In genomic region chr5:142281012-142281374, GRCh38 we compare ENCODE assay signal across 20 cellular contexts. TPM values are rescaled to one million over a fixed set of nuclear protein-coding genes. Genes with fewer than 3 reads are reported as not detected.
DNase-seq lines count a peak whose midpoint lies in the region; ATAC-seq, FAIRE-seq and TF ChIP-seq lines count a peak whose summit lies in the region.
"Had no signal": no experiment of that assay in that cellular context is flagged by ENCODE, and none has a peak within 500 bp of the region (broad histone marks: within the 10 kb centered on the region; RNA-seq: fewer than 3 reads in every experiment).

No MANE protein-coding gene starts in this region.

- CTCF ChIA-PET in HEK293 (lab: Yijun Ruan, JAX): interaction anchor here (0.8 kb wide), 1 partner anchor 15 kb away, joined by 3 read pairs; no protein-coding TSS in a partner anchor
- CTCF ChIA-PET in endothelial cell of umbilical vein (lab: Charles Lee): interaction anchor here (1.3 to 2.5 kb wide), 5 partner anchors 10 to 47 kb away, joined by 3 to 11 read pairs (median 7); no protein-coding TSS in a partner anchor

- ATAC-seq in left lobe of liver: peak; percentile 34
- ATAC-seq: activated CD4-positive, CD25-positive, alpha-beta regulatory T cell treated with anti-CD3 and anti-CD28 coated beads, Interleukin-2, amount 50 U/mL, for 24 hours; foreskin keratinocyte; T-helper 17 cell had no signal

- H3K27me3 Mint-ChIP-seq in progenitor cell of endocrine pancreas (no peaks in the 10 kb centered on the region), osteocyte (ENCODE audit: unreplicated experiment) (no peaks in the 10 kb centered on the region)
- H3K27me3 Mint-ChIP-seq: T-helper 17 cell had no signal

- H3K79me2 ChIP-seq in endothelial cell of umbilical vein (ENCODE audit: control insufficient read depth, insufficient read depth, low read length): no peaks in the 10 kb centered on the region

- H3K27me3 ChIP-seq in endothelial cell of umbilical vein (ENCODE audit: control insufficient read depth in 2 of 2, insufficient read depth in 2 of 2, low read length in 2 of 2): no peaks in the 10 kb centered on the region
- H3K27me3 ChIP-seq: foreskin keratinocyte had no signal

- H3K9me1 ChIP-seq in endothelial cell of umbilical vein (replicated peaks; ENCODE audit: control insufficient read depth, extremely low read depth, insufficient read depth, low read length): no peaks in the 10 kb centered on the region

- no peak overlapping the region for H3K9ac ChIP-seq in endothelial cell of umbilical vein (replicated peaks; ENCODE audit: extremely low read depth, insufficient read depth, low read length)

- dilution Hi-C loops in endothelial cell of umbilical vein (cut with MboI; ENCODE audit: extremely low pct_ligation_motif_present, low sequenced_read_pairs): no loop called here

- H3K36me3 ChIP-seq in HEK293 (ENCODE audit: control insufficient read depth in 2 of 2, insufficient read depth in 1 of 2, low read length in 2 of 2): no peaks in the 10 kb centered on the region
- H3K36me3 ChIP-seq in endothelial cell of umbilical vein (ENCODE audit: control insufficient read depth in 2 of 2, extremely low read depth in 1 of 2, insufficient read depth in 2 of 2, low read length in 2 of 2): no peaks in the 10 kb centered on the region
- H3K36me3 ChIP-seq: thoracic aorta had no signal

- H3K9me3 Mint-ChIP-seq in progenitor cell of endocrine pancreas (ENCODE audit: low read depth) (no peaks in the 10 kb centered on the region), osteocyte (ENCODE audit: unreplicated experiment) (no peaks in the 10 kb centered on the region)
- H3K9me3 Mint-ChIP-seq: naive B cell had no signal

- no peak overlapping the region for H2AFZ ChIP-seq in endothelial cell of umbilical vein (ENCODE audit: low read depth, low read length)

- H3K4me3 Mint-ChIP-seq in progenitor cell of endocrine pancreas (ENCODE audit: low read depth): no peak overlapping the region
- no peak overlapping the region for H3K4me3 Mint-ChIP-seq in osteocyte (ENCODE audit: unreplicated experiment)
- H3K4me3 Mint-ChIP-seq: naive B cell, T-helper 17 cell had no signal

- TF ChIP-seq CTCF in HEK293 (tag by site-specific recombination; IDR thresholded peaks at IDR 0.05) (no peak), endothelial cell of umbilical vein (IDR thresholded peaks at IDR 0.05; ENCODE audit: extremely low read depth in 1 of 2, insufficient read depth in 1 of 2, low read depth in 1 of 2, low read length in 2 of 2) (no peak), progenitor cell of endocrine pancreas (IDR thresholded peaks at IDR 0.05; ENCODE audit: unreplicated experiment) (no peak), osteocyte (IDR thresholded peaks at IDR 0.05) (no peak)

- H3K36me3 Mint-ChIP-seq in progenitor cell of endocrine pancreas (ENCODE audit: insufficient read depth): no peaks in the 10 kb centered on the region
- H3K36me3 Mint-ChIP-seq in osteocyte (ENCODE audit: unreplicated experiment): no peaks in the 10 kb centered on the region
- H3K36me3 Mint-ChIP-seq: naive B cell had no signal

- no peak for FAIRE-seq in endothelial cell of umbilical vein (lab: Jason Lieb, UNC)
- FAIRE-seq: G401.6 had no signal

- POLR2A ChIA-PET in HEK293 (lab: Yijun Ruan, JAX): interaction anchor here (1.9 to 2.8 kb wide), 2 partner anchors 9 to 43 kb away, joined by 5 to 9 read pairs; partner anchors contain the start of gene SPRY4
- POLR2A ChIA-PET in endothelial cell of umbilical vein (lab: Charles Lee): interaction anchor here (0.6 kb wide), 1 partner anchor 158 kb away, joined by 6 read pairs; no protein-coding TSS in a partner anchor

- peaks cover 31% of the 10 kb centered on the region for H3K4me1 Mint-ChIP-seq in progenitor cell of endocrine pancreas (ENCODE audit: low read depth)
- H3K4me1 Mint-ChIP-seq in osteocyte (ENCODE audit: unreplicated experiment): peaks cover 16% of the 10 kb centered on the region

- intact Hi-C loops in endothelial cell of umbilical vein (cut with micrococcal nuclease): loop anchor here (2.0 kb wide), 1 partner anchor 58 kb away; no protein-coding TSS in a partner anchor

- H3K9me3 ChIP-seq in HEK293 (ENCODE audit: control insufficient read depth, insufficient read depth, low read depth, low read length) (no peaks in the 10 kb centered on the region), endothelial cell of umbilical vein (replicated peaks; ENCODE audit: control insufficient read depth, insufficient read depth, low read length) (no peaks in the 10 kb centered on the region)
- H3K9me3 ChIP-seq: thoracic aorta had no signal

- no peak for TF ChIP-seq POLR2A in endothelial cell of umbilical vein (IDR thresholded peaks at IDR 0.05; ENCODE audit: low read depth, low read length)

- H3K4me2 ChIP-seq in endothelial cell of umbilical vein (ENCODE audit: insufficient read depth, low read length): no peak overlapping the region

- H3K4me1 ChIP-seq in HEK293 (ENCODE audit: control insufficient read depth, insufficient read depth, low read length) (peaks cover 16% of the 10 kb centered on the region), endothelial cell of umbilical vein (ENCODE audit: control insufficient read depth, extremely low read depth, insufficient read depth, low read length) (peaks cover 15% of the 10 kb centered on the region)

- H3K4me3 ChIP-seq in HEK293 (ENCODE audit: low read depth, low read length): no peak overlapping the region
- no peak overlapping the region for H3K4me3 ChIP-seq in endothelial cell of umbilical vein (replicated peaks in 1 of 3; ENCODE audit: insufficient read depth in 1 of 3, low read depth in 1 of 3, low read length in 3 of 3)
- H3K4me3 ChIP-seq: thoracic aorta had no signal

- BruUV-seq in endothelial cell of umbilical vein (replicated peaks; lab: Mats Ljungman, UMichigan): no TSS peak

- peak overlapping the region; percentile 52; the same call in 1 of the 2 replicates for H3K27ac ChIP-seq in HEK293 (ENCODE audit: extremely low read depth, low read depth, low read length)
- peak overlapping the region; percentile 75 for H3K27ac ChIP-seq in endothelial cell of umbilical vein (ENCODE audit: insufficient read depth, low read depth, low read length)
- H3K27ac ChIP-seq: foreskin keratinocyte had no signal

- H3K27ac Mint-ChIP-seq in progenitor cell of endocrine pancreas: peak overlapping the region; percentile 95
- H3K27ac Mint-ChIP-seq in osteocyte (ENCODE audit: unreplicated experiment): no peak overlapping the region
- H3K27ac Mint-ChIP-seq: T-helper 17 cell had no signal

- in situ Hi-C loops in KBM-7 (cut with MboI; ENCODE audit: low pct_unique_long_range_greater_than_20kb, low sequenced_read_pairs): no loop called here

- DNase-seq in endothelial cell of umbilical vein (ENCODE audit: low read depth, low spot score): no peak
- DNase-seq in left lobe of liver (ENCODE audit: low spot score): no peak
- DNase-seq in progenitor cell of endocrine pancreas (ENCODE audit: low spot score, unreplicated experiment): no peak
- no peak for DNase-seq in SW 1271 (lab: John Stamatoyannopoulos, UW)
- no peak for DNase-seq in KBM-7
- DNase-seq in activated CD4-positive, alpha-beta T cell treated with anti-CD3 and anti-CD28 coated beads, Interleukin-2, amount 50 U/mL, for 1 hour: no peak
- no peak for DNase-seq in osteocyte (ENCODE audit: extremely low spot score, unreplicated experiment)
- DNase-seq: COR-L47; effector CD8-positive, alpha-beta T cell; foreskin keratinocyte; naive B cell; NCI-H187 treated with DMSO at 0.1 percent for 48 hours; retina; stimulated activated CD4-positive, alpha-beta T cell treated with anti-CD3 and anti-CD28 coated beads, Interleukin-2, amount 100 ng/mL, for 48 hours; stimulated activated CD8-positive, alpha-beta memory T cell treated with anti-CD3 and anti-CD28 coated beads, Interleukin-4, amount 100 ng/mL, for 48 hours; T-helper 17 cell had no signal

- H4K20me1 ChIP-seq in endothelial cell of umbilical vein (replicated peaks; ENCODE audit: control insufficient read depth, extremely low read depth, insufficient read depth, low read length): no peaks in the 10 kb centered on the region

TF ChIP-seq in HEK293, 187 proteins besides CTCF, POLR2A, EP300 and RAD21 (continues in another document):
- TF ChIP-seq GLIS1 (tag by site-specific recombination; IDR thresholded peaks at IDR 0.05) (no peak), ZSCAN16 (tag by site-specific recombination; IDR thresholded peaks at IDR 0.05) (no peak)

TF ChIP-seq in endothelial cell of umbilical vein, 7 proteins besides CTCF, POLR2A, EP300 and RAD21:
- TF ChIP-seq MYC (IDR thresholded peaks at IDR 0.05; ENCODE audit: low read depth, low read length) (no peak), GATA2 (IDR thresholded peaks at IDR 0.05; ENCODE audit: insufficient read depth, insufficient read length, low read depth, low read length) (no peak), MAX (IDR thresholded peaks at IDR 0.05; ENCODE audit: insufficient read depth, insufficient read length) (no peak)

RNA-seq across cellular contexts. Expression of gene SPRY4, which starts 43.8 kb away (rescaled TPM):
- total RNA-seq in endothelial cell of umbilical vein (33.9 and 49.5 TPM in 2 replicates), left lobe of liver (6.9 TPM), progenitor cell of endocrine pancreas (14.8 and 19.4 TPM in 2 replicates), osteocyte (12.0 and 15.6 TPM in 2 replicates)
- 9.3 and 11.0 TPM in 2 replicates for polyA plus RNA-seq in endothelial cell of umbilical vein
- 5.0 and 5.8 TPM in 2 replicates for polyA plus RNA-seq in endothelial cell of umbilical vein (2011; cell fraction: cytosol; rRNA removed)
- 25.1 and 30.8 TPM in 2 replicates for polyA plus RNA-seq in endothelial cell of umbilical vein (2011; cell fraction: nucleus; rRNA removed)
- polyA plus RNA-seq in endothelial cell of umbilical vein (2012): 13.8 TPM in 2 replicates
- 26.3 and 27.7 TPM in 2 replicates for polyA minus RNA-seq in endothelial cell of umbilical vein
- polyA minus RNA-seq in endothelial cell of umbilical vein (2011; cell fraction: cytosol; rRNA and poly(A)+ RNA removed): not detected
- 36.6 and 53.5 TPM in 2 replicates for polyA minus RNA-seq in endothelial cell of umbilical vein (2011; cell fraction: nucleus; rRNA and poly(A)+ RNA removed)
